In the genomic region with DNA sequence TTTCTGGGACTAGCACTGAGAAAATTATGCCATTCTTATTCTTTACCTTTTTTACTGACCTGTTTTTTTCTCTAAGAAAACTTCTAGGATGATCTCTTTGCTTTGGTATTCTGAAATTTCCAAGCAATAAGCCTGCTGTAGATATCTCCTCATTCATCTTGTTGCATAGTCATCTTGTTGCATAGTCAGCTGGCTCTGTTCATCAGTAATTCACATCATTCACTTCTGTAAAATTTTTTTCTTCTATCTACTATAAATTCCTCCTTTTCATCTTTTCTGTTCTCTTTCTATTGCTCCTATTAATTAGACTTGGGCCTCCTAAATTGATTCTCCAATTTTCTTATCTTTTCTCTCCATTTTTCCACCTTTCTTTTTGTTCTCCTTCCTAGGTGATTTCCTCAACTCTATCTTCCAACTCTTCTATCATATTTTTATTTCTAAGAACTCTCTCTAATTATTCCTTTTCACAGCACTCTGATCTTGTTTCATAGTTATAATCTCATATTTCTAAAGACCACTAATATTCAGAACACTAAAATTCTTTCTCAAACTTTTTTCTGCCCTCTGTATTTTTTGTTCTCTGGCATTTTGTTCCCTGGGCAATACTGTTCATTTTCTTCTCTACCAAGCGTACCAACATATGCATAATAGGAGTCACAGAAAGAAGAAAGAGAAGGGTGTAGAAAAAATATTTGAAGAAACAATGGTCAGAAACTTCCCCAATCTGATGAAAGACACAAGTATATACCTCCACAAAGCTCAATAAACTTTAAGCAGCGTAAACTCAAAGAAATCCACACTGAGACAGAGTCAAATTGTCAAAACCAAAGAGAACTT, we compare ENCODE assay signal across 26 cellular contexts. TPM values are rescaled to one million over a fixed set of nuclear protein-coding genes. Genes with fewer than 3 reads are reported as not detected.
DNase-seq lines count a peak whose midpoint lies in the region; ATAC-seq, FAIRE-seq and TF ChIP-seq lines count a peak whose summit lies in the region.
"Had no signal": no experiment of that assay in that cellular context is flagged by ENCODE, and none has a peak within 500 bp of the region (broad histone marks: within the 10 kb centered on the region; RNA-seq: fewer than 3 reads in every experiment).

No MANE protein-coding gene starts in this region.

- H4K20me1 ChIP-seq in HepG2 (ENCODE audit: insufficient read depth, low read length) (peaks cover 20% of the 10 kb centered on the region), SK-N-SH (ENCODE audit: insufficient read depth) (0 out of 2 replicates have a peak, but pooled peaks cover 6% of the 10 kb centered on the region), fibroblast of lung (ENCODE audit: control insufficient read depth, extremely low read depth, insufficient read depth, low read length) (no peaks in the 10 kb centered on the region)

- H3K9ac ChIP-seq in HepG2 (ENCODE audit: insufficient read depth, low read depth, low read length) (no peak overlapping the region), SK-N-SH (no peak overlapping the region), fibroblast of lung (ENCODE audit: insufficient read depth, low read length) (no peak overlapping the region)
- H3K9ac ChIP-seq: KMS-11 had no signal

- H3K79me2 ChIP-seq in HepG2 (ENCODE audit: insufficient read depth, low read length) (peaks cover 93% of the 10 kb centered on the region), SK-N-SH (ENCODE audit: insufficient read depth) (peaks cover 100% of the 10 kb centered on the region), fibroblast of lung (ENCODE audit: control insufficient read depth, insufficient read depth, low read length) (peaks cover 3% of the 10 kb centered on the region)

- H3F3A ChIP-seq in SK-N-SH (replicated peaks; ENCODE audit: insufficient read depth), result peaks cover 8% of the 10 kb centered on the region

- TF ChIP-seq RAD21 in HepG2 (CRISPR knock-in tag; IDR thresholded peaks at IDR 0.05) (no peak), SK-N-SH (IDR thresholded peaks at IDR 0.05; ENCODE audit: low read length) (no peak)

- BruUV-seq in HepG2 (replicated peaks; lab: Mats Ljungman, UMichigan), result TSS peak; percentile 10

- TF ChIP-seq EP300 in HepG2 (IDR thresholded peaks at IDR 0.05; ENCODE audit: low read depth in 2 of 2, low read length in 2 of 2), result no peak
- no peak for TF ChIP-seq EP300 in HepG2 (CRISPR knock-in tag; IDR thresholded peaks at IDR 0.05; ENCODE audit: borderline replicate concordance)
- no peak for TF ChIP-seq EP300 in SK-N-SH (IDR thresholded peaks at IDR 0.05; ENCODE audit: borderline replicate concordance in 1 of 2, low read depth in 1 of 2, low read length in 1 of 2)

- intact Hi-C loops in HepG2 (cut with micrococcal nuclease; ENCODE audit: unreplicated experiment) (no loop called here), right lobe of liver (cut with DNase I) (no loop called here)

- no peaks in the 10 kb centered on the region; a peak in 1 of 5 replicates for H3K36me3 ChIP-seq in HepG2 (replicated peaks in 1 of 2; ENCODE audit: control insufficient read depth in 1 of 2, insufficient read depth in 2 of 2, low read length in 2 of 2)
- H3K36me3 ChIP-seq in right lobe of liver, result no peaks in the 10 kb centered on the region
- H3K36me3 ChIP-seq in SK-N-SH (replicated peaks in 1 of 2; ENCODE audit: control insufficient read depth in 1 of 2, insufficient read depth in 2 of 2, low read length in 1 of 2), result peaks cover 0 to 26% of the 10 kb centered on the region in 2 experiments
- H3K36me3 ChIP-seq in fibroblast of lung (ENCODE audit: control insufficient read depth, insufficient read depth, low read length), result no peaks in the 10 kb centered on the region
- H3K36me3 ChIP-seq: adrenal gland, heart left ventricle, pancreas had no signal

- 95% methylated on average over 2 of the region's 2 CpGs for WGBS in HepG2 (ENCODE audit: low lambda C conversion rate)
- 100% methylated on average over 2 of the region's 2 CpGs for WGBS in right lobe of liver (ENCODE audit: insufficient coverage, low coverage, low lambda C conversion rate, missing lambda C conversion rate)
- 95% methylated on average over 2 of the region's 2 CpGs for WGBS in SK-N-SH (ENCODE audit: low lambda C conversion rate)

- H3K9me2 ChIP-seq in SK-N-SH, result peaks cover 3% of the 10 kb centered on the region; the same call in 1 of the 2 replicates

- no peak overlapping the region for H2AFZ ChIP-seq in HepG2 (ENCODE audit: low read length)
- no peak overlapping the region for H2AFZ ChIP-seq in SK-N-SH (ENCODE audit: low read depth)
- H2AFZ ChIP-seq in fibroblast of lung (ENCODE audit: low read length), result no peak overlapping the region
- H2AFZ ChIP-seq: PC-9 had no signal

- no peaks in the 10 kb centered on the region for H3K27me3 ChIP-seq in HepG2 (ENCODE audit: control insufficient read depth in 1 of 2, insufficient read depth in 2 of 2, low read length in 2 of 2)
- no peaks in the 10 kb centered on the region for H3K27me3 ChIP-seq in right lobe of liver
- H3K27me3 ChIP-seq in SK-N-SH (ENCODE audit: insufficient read depth), result no peaks in the 10 kb centered on the region
- no peaks in the 10 kb centered on the region for H3K27me3 ChIP-seq in fibroblast of lung (ENCODE audit: control insufficient read depth, insufficient read depth, low read length)
- H3K27me3 ChIP-seq: adrenal gland, heart left ventricle, pancreas had no signal

- CTCF ChIA-PET in HepG2 (lab: Yijun Ruan, JAX; ENCODE audit: low intra/inter-chr PET ratio, low total read pairs), result no interaction called here
- CTCF ChIA-PET in SK-N-SH (lab: Yijun Ruan, JAX), result no interaction called here

- H3K27ac ChIP-seq in HepG2 (ENCODE audit: extremely low read length, insufficient read depth, low read length), result no peak overlapping the region
- no peak overlapping the region for H3K27ac ChIP-seq in right lobe of liver
- H3K27ac ChIP-seq in SK-N-SH (ENCODE audit: low read depth in 2 of 2, low read length in 1 of 2), result no peak overlapping the region
- no peak overlapping the region for H3K27ac ChIP-seq in fibroblast of lung (ENCODE audit: insufficient read depth, low read length)
- H3K27ac ChIP-seq: adrenal gland, heart left ventricle, KMS-11, pancreas, PC-9, VCaP had no signal

- peaks cover 9% of the 10 kb centered on the region for H3K9me3 ChIP-seq in HepG2 (ENCODE audit: low read length)
- peaks cover 0 to 3% (median 0%) of the 10 kb centered on the region in 4 donors for H3K9me3 ChIP-seq in right lobe of liver
- H3K9me3 ChIP-seq in SK-N-SH, result peaks cover 13% of the 10 kb centered on the region
- H3K9me3 ChIP-seq in fibroblast of lung (ENCODE audit: control insufficient read depth, insufficient read depth, low read depth, low read length), result no peaks in the 10 kb centered on the region
- H3K9me3 ChIP-seq: pancreas had no signal

- TF ChIP-seq POLR2A in HepG2 (IDR thresholded peaks at IDR 0.05; ENCODE audit: insufficient read depth in 1 of 2, low read depth in 2 of 2, low read length in 2 of 2), result no peak
- TF ChIP-seq POLR2A in right lobe of liver (IDR thresholded peaks at IDR 0.05), result no peak

- no peak for FAIRE-seq in HepG2 (lab: Jason Lieb, UNC)
- FAIRE-seq: bronchial epithelial cell, D721Med, urothelium cell line had no signal

- H3K4me1 ChIP-seq in HepG2 (ENCODE audit: insufficient read depth, low read length) (peaks cover 10% of the 10 kb centered on the region; the same call in 1 of the 2 replicates), right lobe of liver (no peaks in the 10 kb centered on the region), SK-N-SH (ENCODE audit: control insufficient read depth in 1 of 2, insufficient read depth in 2 of 2, low read depth in 1 of 2, low read length in 1 of 2) (no peaks in the 10 kb centered on the region; a peak in 1 of 4 replicates), fibroblast of lung (ENCODE audit: control insufficient read depth, extremely low read depth, insufficient read depth, low read length) (no peaks in the 10 kb centered on the region)

- H3K4me2 ChIP-seq in HepG2 (ENCODE audit: low read depth, low read length), result no peak overlapping the region
- no peak overlapping the region for H3K4me2 ChIP-seq in SK-N-SH
- H3K4me2 ChIP-seq in fibroblast of lung (ENCODE audit: extremely low read depth, insufficient read depth, low read length), result no peak overlapping the region
- H3K4me2 ChIP-seq: KMS-11, PC-9 had no signal

- H3K4me3 ChIP-seq in HepG2 (replicated peaks in 1 of 3; ENCODE audit: insufficient read depth in 1 of 3, low read depth in 2 of 3, low read length in 3 of 3), result no peak overlapping the region
- no peak overlapping the region for H3K4me3 ChIP-seq in right lobe of liver
- H3K4me3 ChIP-seq in SK-N-SH (ENCODE audit: low read depth in 2 of 2, low read length in 1 of 2), result no peak overlapping the region
- no peak overlapping the region for H3K4me3 ChIP-seq in fibroblast of lung (replicated peaks in 1 of 4; ENCODE audit: control extremely low read depth in 1 of 4, insufficient read depth in 1 of 4, low read depth in 3 of 4, low read length in 4 of 4)
- H3K4me3 ChIP-seq: adrenal gland, heart left ventricle, pancreas, PC-9 had no signal

- POLR2A ChIA-PET in HepG2 (lab: Yijun Ruan, JAX), result no interaction called here
- POLR2A ChIA-PET in SK-N-SH (lab: Yijun Ruan, JAX), result no interaction called here

- no peak for ATAC-seq in HepG2
- ATAC-seq in right lobe of liver, result no peak
- ATAC-seq in HG03025 (IDR thresholded peaks at IDR 0.05; ENCODE audit: low FRiP score, unreplicated experiment), result no peak
- ATAC-seq in HG02981 (IDR thresholded peaks at IDR 0.05; ENCODE audit: unreplicated experiment), result no peak
- ATAC-seq: heart left ventricle, left lobe of liver, natural killer cell, pancreas, sciatic nerve had no signal

- TF ChIP-seq CTCF in HepG2 (CRISPR knock-in tag; IDR thresholded peaks at IDR 0.05), result no peak
- no peak for TF ChIP-seq CTCF in right lobe of liver (IDR thresholded peaks at IDR 0.05)
- no peak for TF ChIP-seq CTCF in SK-N-SH (IDR thresholded peaks at IDR 0.05)
- no peak for TF ChIP-seq CTCF in fibroblast of lung (conservative IDR thresholded peaks at IDR 0.05 in 1 of 2, IDR thresholded peaks at IDR 0.05 in 1 of 2; ENCODE audit: low read depth in 1 of 2, low read length in 2 of 2)

- no peak for DNase-seq in HepG2 (ENCODE audit: low spot score)
- no peak for DNase-seq in right lobe of liver
- no peak for DNase-seq in SK-N-SH
- DNase-seq in fibroblast of lung (ENCODE audit: low read depth in 2 of 2), result peak; percentile 33 to 72
- DNase-seq in mesenteric fat pad (ENCODE audit: low spot score), result no peak
- DNase-seq in GOT3 (lab: John Stamatoyannopoulos, UW), result no peak
- DNase-seq: activated CD4-positive, alpha-beta T cell treated with anti-CD3 and anti-CD28 coated beads, Interleukin-2, amount 50 U/mL, for 1 hour; adrenal gland; heart left ventricle; natural killer cell; NCI-H1092; NCI-H2029; NCI-H2227 treated with DMSO at 0.1 percent for 48 hours; pancreas; PC-9; SHP77 treated with DMSO at 0.1 percent for 48 hours; substantia nigra had no signal

- in situ Hi-C loops in HepG2 (cut with HindIII; ENCODE audit: extremely low pct_ligation_motif_present, low pct_unique_long_range_greater_than_20kb), result no loop called here

RNA-seq across cellular contexts. Expression of a gene that starts 17.7 kb away (rescaled TPM):
- total RNA-seq in HepG2 (2016; rRNA removed; fragmentation: Illumina TruSeq; extraction: Trizol) (44.7 and 47.8 TPM in 2 replicates), right lobe of liver (10 to 100 TPM; 16.1 to 33.0 (median 22.8) TPM), fibroblast of lung (33.6 and 37.5 TPM in 2 replicates), mesenteric fat pad (39.9 TPM)
- total RNA-seq in HepG2 (2016; cell fraction: cytosol; rRNA removed; fragmentation: Illumina TruSeq; extraction: Trizol; ENCODE audit: low read depth), result 31.1 and 33.0 TPM in 2 replicates
- total RNA-seq in HepG2 (2016; cell fraction: insoluble cytoplasmic fraction; rRNA removed; fragmentation: Illumina TruSeq; extraction: Trizol), result 42.5 and 43.3 TPM in 2 replicates
- 26.5 and 32.0 TPM in 2 replicates for total RNA-seq in HepG2 (2016; cell fraction: membrane; rRNA removed; fragmentation: Illumina TruSeq; extraction: Trizol)
- 84.6 and 87.9 TPM in 2 replicates for total RNA-seq in HepG2 (2016; cell fraction: nucleus; rRNA removed; fragmentation: Illumina TruSeq; extraction: Trizol)
- polyA plus RNA-seq in HepG2 (2011; rRNA removed) (52.8 and 53.5 TPM in 2 replicates), SK-N-SH (2012; rRNA removed) (27.2 and 28.3 TPM in 2 replicates), fibroblast of lung (29.3 and 29.4 TPM in 2 replicates)
- polyA plus RNA-seq in HepG2 (2011; cell fraction: cytosol; rRNA removed), result 17.7 and 21.7 TPM in 2 replicates
- 158 and 159 TPM in 2 replicates for polyA plus RNA-seq in HepG2 (2011; cell fraction: nucleus; rRNA removed)
- polyA plus RNA-seq in HepG2 (2012), result 49.2 and 50.3 TPM in 2 replicates
- 1.9 and 2.0 TPM in 2 replicates for polyA plus RNA-seq in HepG2 (2016; cell fraction: cytosol; fragmentation: Illumina TruSeq; extraction: Trizol; ENCODE audit: low read depth)
- polyA plus RNA-seq in HepG2 (2016; cell fraction: insoluble cytoplasmic fraction; fragmentation: Illumina TruSeq; extraction: Trizol; ENCODE audit: low read depth), result 40.8 and 44.0 TPM in 2 replicates
- polyA plus RNA-seq in HepG2 (2016; cell fraction: membrane; fragmentation: Illumina TruSeq; extraction: Trizol; ENCODE audit: low read depth), result 5.7 and 9.2 TPM in 2 replicates
- polyA plus RNA-seq in HepG2 (2016; cell fraction: nucleus; fragmentation: Illumina TruSeq; extraction: Trizol; ENCODE audit: insufficient read depth, low read depth), result 169 and 172 TPM in 2 replicates
- 33.2 and 43.4 TPM in 2 replicates for polyA minus RNA-seq in HepG2 (2011; rRNA and poly(A)+ RNA removed; ENCODE audit: low replicate concordance)
- polyA minus RNA-seq in HepG2 (2011; cell fraction: cytosol; rRNA and poly(A)+ RNA removed), result 22.4 and 27.4 TPM in 2 replicates
- polyA minus RNA-seq in HepG2 (2011; cell fraction: nucleus; rRNA and poly(A)+ RNA removed), result 128 and 167 TPM in 2 replicates
- 17.6 and 18.1 TPM in 2 replicates for polyA plus RNA-seq in SK-N-SH (2012; cell fraction: cytosol; rRNA removed)
- polyA plus RNA-seq in SK-N-SH (2012; cell fraction: nucleus; rRNA removed), result 123 and 132 TPM in 2 replicates
- polyA plus RNA-seq in fibroblast of lung (2012), result 16.3 and 19.4 TPM in 2 replicates
- polyA minus RNA-seq in fibroblast of lung (ENCODE audit: low replicate concordance), result 22.0 and 29.2 TPM in 2 replicates

Comparison
In these comparisons a context has a peak if more than half of its experiments do, and no peak if none do; other contexts are left out.
1. DNase-seq: peak in fibroblast of lung (2 of 2); none in HepG2 (single experiment), right lobe of liver (0 of 3), SK-N-SH (single experiment), mesenteric fat pad (single experiment) and GOT3 (single experiment).